ENCODE assay signal across 1 cellular context in the genomic region with DNA sequence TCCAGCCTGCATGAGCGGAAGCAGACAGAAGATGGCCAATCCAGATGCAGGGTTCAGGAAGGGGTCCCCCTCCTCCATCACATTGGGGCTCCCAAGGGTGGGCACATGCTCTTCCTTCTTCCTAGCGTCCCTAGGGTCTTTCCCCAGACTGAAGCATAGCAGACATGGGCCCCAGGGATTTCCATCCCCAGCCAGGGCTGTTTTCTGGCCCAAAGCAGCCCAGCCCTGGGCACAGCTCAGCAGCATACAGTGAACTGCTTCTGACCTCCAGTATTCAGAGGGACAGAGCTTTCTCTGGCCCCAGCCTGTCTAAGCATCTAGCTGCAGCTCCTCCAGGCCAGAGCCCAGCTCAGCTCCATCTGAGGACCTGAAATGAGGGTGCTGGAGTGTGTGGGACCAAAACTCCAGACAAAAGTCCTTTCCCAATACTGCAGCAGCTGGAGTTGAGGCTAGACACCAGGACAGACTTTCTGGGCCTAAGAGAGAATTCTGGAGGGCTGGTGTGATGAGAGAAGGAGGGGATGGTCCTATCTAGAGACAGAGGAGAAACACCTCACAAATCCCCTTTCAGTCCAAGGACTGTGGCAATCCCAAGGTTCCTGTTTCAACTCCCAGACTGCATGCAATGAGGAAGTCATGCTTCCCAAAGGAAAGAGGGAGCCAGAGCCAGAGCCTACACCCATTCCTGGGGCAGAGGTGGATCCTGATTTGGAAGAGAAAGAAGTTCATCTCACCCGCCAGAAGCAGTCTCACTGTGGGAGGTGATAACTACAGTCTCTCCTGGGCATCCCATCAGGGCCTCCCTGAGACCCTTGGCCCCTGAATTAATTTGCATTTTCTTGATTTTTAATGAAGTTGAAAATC.
TF ChIP-seq lines count a peak whose summit lies in the region.

No MANE protein-coding gene starts in this region.

TF ChIP-seq in GM12878, 131 proteins besides CTCF, POLR2A, EP300 and RAD21:
- TF ChIP-seq IKZF1 (conservative IDR thresholded peaks at IDR 0.05): peak; percentile 19
- 0 out of 4 replicates have a peak, but pooled peaks of 1 of the 2 experiments have one; percentile 16 for TF ChIP-seq IKZF2 (IDR thresholded peaks at IDR 0.05)
- no peak for TF ChIP-seq RFX5 (IDR thresholded peaks at IDR 0.05; ENCODE audit: low read depth, low read length)
- no peak for TF ChIP-seq SMAD5 (IDR thresholded peaks at IDR 0.05; ENCODE audit: low read depth)
- TF ChIP-seq YBX1 (IDR thresholded peaks at IDR 0.05): no peak
- TF ChIP-seq ZBTB33 (IDR thresholded peaks at IDR 0.05): no peak
- TF ChIP-seq ZBTB40 (IDR thresholded peaks at IDR 0.05; ENCODE audit: borderline replicate concordance): no peak
- TF ChIP-seq SMC3 (IDR thresholded peaks at IDR 0.05; ENCODE audit: borderline replicate concordance, low read length): no peak
- TF ChIP-seq, protein P1, sequence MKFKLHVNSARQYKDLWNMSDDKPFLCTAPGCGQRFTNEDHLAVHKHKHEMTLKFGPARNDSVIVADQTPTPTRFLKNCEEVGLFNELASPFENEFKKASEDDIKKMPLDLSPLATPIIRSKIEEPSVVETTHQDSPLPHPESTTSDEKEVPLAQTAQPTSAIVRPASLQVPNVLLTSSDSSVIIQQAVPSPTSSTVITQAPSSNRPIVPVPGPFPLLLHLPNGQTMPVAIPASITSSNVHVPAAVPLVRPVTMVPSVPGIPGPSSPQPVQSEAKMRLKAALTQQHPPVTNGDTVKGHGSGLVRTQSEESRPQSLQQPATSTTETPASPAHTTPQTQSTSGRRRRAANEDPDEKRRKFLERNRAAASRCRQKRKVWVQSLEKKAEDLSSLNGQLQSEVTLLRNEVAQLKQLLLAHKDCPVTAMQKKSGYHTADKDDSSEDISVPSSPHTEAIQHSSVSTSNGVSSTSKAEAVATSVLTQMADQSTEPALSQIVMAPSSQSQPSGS (IDR thresholded peaks at IDR 0.05; ENCODE audit: low read length): no peak
- no peak for TF ChIP-seq SIX5 (IDR thresholded peaks at IDR 0.05; ENCODE audit: low read depth, low read length, severe bottlenecking)
- TF ChIP-seq, protein P2, sequence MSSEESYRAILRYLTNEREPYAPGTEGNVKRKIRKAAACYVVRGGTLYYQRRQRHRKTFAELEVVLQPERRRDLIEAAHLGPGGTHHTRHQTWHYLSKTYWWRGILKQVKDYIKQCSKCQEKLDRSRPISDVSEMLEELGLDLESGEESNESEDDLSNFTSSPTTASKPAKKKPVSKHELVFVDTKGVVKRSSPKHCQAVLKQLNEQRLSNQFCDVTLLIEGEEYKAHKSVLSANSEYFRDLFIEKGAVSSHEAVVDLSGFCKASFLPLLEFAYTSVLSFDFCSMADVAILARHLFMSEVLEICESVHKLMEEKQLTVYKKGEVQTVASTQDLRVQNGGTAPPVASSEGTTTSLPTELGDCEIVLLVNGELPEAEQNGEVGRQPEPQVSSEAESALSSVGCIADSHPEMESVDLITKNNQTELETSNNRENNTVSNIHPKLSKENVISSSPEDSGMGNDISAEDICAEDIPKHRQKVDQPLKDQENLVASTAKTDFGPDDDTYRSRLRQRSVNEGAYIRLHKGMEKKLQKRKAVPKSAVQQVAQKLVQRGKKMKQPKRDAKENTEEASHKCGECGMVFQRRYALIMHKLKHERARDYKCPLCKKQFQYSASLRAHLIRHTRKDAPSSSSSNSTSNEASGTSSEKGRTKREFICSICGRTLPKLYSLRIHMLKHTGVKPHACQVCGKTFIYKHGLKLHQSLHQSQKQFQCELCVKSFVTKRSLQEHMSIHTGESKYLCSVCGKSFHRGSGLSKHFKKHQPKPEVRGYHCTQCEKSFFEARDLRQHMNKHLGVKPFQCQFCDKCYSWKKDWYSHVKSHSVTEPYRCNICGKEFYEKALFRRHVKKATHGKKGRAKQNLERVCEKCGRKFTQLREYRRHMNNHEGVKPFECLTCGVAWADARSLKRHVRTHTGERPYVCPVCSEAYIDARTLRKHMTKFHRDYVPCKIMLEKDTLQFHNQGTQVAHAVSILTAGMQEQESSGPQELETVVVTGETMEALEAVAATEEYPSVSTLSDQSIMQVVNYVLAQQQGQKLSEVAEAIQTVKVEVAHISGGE (CRISPR knock-in tag; IDR thresholded peaks at IDR 0.05): no peak
- TF ChIP-seq, protein P3, sequence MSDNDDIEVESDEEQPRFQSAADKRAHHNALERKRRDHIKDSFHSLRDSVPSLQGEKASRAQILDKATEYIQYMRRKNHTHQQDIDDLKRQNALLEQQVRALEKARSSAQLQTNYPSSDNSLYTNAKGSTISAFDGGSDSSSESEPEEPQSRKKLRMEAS (IDR thresholded peaks at IDR 0.05; ENCODE audit: low read depth, low read length): no peak
- TF ChIP-seq CHD4 (IDR thresholded peaks at IDR 0.05): no peak
TF ChIP-seq in GM12878: peak in this region for 2.
